ENCODE assay signal across 10 cellular contexts in genomic region chr1:226425431-226426031, GRCh38.
A peak's percentile ranks its signal among the peaks of the same experiment; 100 is the strongest.
DNase-seq lines count a peak whose midpoint lies in the region; ATAC-seq lines count a peak whose summit lies in the region.
"Had no signal": no experiment of that assay in that cellular context is flagged by ENCODE, and none has a peak within 500 bp of the region (broad histone marks: within the 10 kb centered on the region; RNA-seq: fewer than 3 reads in every experiment).

No MANE protein-coding gene starts in this region.

- no peak for DNase-seq in activated CD4-positive, CD25-positive, alpha-beta regulatory T cell treated with anti-CD3 and anti-CD28 coated beads, Interleukin-2, amount 50 U/mL, for 72 hours
- no peak for DNase-seq in T-helper 2 cell treated with Interferon-gamma antibody and Interleukin-4, amounts not matched to agents 5 μg/mL and 100 μg/mL, for 36 hours (ENCODE audit: low spot score)
- peak; percentile 48 for DNase-seq in activated naive CD8-positive, alpha-beta T cell treated with anti-CD3 and anti-CD28 coated beads, Interleukin-2, amount 50 U/mL, for 24 hours
- peak; percentile 4 for DNase-seq in stimulated activated naive CD4-positive, alpha-beta T cell treated with Interleukin-2 at 50 U/mL for 16 hours (lab: John Stamatoyannopoulos, UW)
- no peak for DNase-seq in globus pallidus (ENCODE audit: low spot score)
- DNase-seq: NCI-H446 treated with DMSO at 0.1 percent for 48 hours had no signal

- H3K27me3 Mint-ChIP-seq in T-helper 2 cell treated with Interferon-gamma antibody and Interleukin-4, amounts not matched to agents 5 μg/mL and 100 μg/mL, for 36 hours (ENCODE audit: low read depth): peaks cover 7% of the 10 kb centered on the region
- no peaks in the 10 kb centered on the region for H3K27me3 Mint-ChIP-seq in activated naive CD8-positive, alpha-beta T cell treated with anti-CD3 and anti-CD28 coated beads, Interleukin-2, amount 50 U/mL, for 24 hours

- peak; percentile 56 to 64 for ATAC-seq in activated CD4-positive, CD25-positive, alpha-beta regulatory T cell treated with anti-CD3 and anti-CD28 coated beads, Interleukin-2, amount 50 U/mL, for 24 hours
- ATAC-seq in activated naive CD8-positive, alpha-beta T cell treated with anti-CD3 and anti-CD28 coated beads, Interleukin-2, amount 50 U/mL, for 24 hours: peak; percentile 47
- no peak for ATAC-seq in GM18909 (IDR thresholded peaks at IDR 0.05; ENCODE audit: poor library complexity, unreplicated experiment)
- ATAC-seq in GM18870 (IDR thresholded peaks at IDR 0.05; ENCODE audit: unreplicated experiment): no peak

- H3K4me3 Mint-ChIP-seq in T-helper 2 cell treated with Interferon-gamma antibody and Interleukin-4, amounts not matched to agents 5 μg/mL and 100 μg/mL, for 36 hours: peak overlapping the region; percentile 85
- H3K4me3 Mint-ChIP-seq in activated naive CD8-positive, alpha-beta T cell treated with anti-CD3 and anti-CD28 coated beads, Interleukin-2, amount 50 U/mL, for 24 hours: peak overlapping the region; percentile 76
- H3K4me3 Mint-ChIP-seq: neural crest cell had no signal

- no peaks in the 10 kb centered on the region for H3K9me3 Mint-ChIP-seq in T-helper 2 cell treated with Interferon-gamma antibody and Interleukin-4, amounts not matched to agents 5 μg/mL and 100 μg/mL, for 36 hours
- H3K9me3 Mint-ChIP-seq in activated naive CD8-positive, alpha-beta T cell treated with anti-CD3 and anti-CD28 coated beads, Interleukin-2, amount 50 U/mL, for 24 hours: no peaks in the 10 kb centered on the region
- H3K9me3 Mint-ChIP-seq: neural crest cell had no signal

- H3K36me3 Mint-ChIP-seq in T-helper 2 cell treated with Interferon-gamma antibody and Interleukin-4, amounts not matched to agents 5 μg/mL and 100 μg/mL, for 36 hours (ENCODE audit: low read depth): no peaks in the 10 kb centered on the region
- H3K36me3 Mint-ChIP-seq in activated naive CD8-positive, alpha-beta T cell treated with anti-CD3 and anti-CD28 coated beads, Interleukin-2, amount 50 U/mL, for 24 hours (ENCODE audit: low read depth): no peaks in the 10 kb centered on the region

- H3K27ac Mint-ChIP-seq in T-helper 2 cell treated with Interferon-gamma antibody and Interleukin-4, amounts not matched to agents 5 μg/mL and 100 μg/mL, for 36 hours: peak overlapping the region; percentile 83
- peak overlapping the region; percentile 76 for H3K27ac Mint-ChIP-seq in activated naive CD8-positive, alpha-beta T cell treated with anti-CD3 and anti-CD28 coated beads, Interleukin-2, amount 50 U/mL, for 24 hours

- peaks cover 10% of the 10 kb centered on the region for H3K4me1 Mint-ChIP-seq in T-helper 2 cell treated with Interferon-gamma antibody and Interleukin-4, amounts not matched to agents 5 μg/mL and 100 μg/mL, for 36 hours (ENCODE audit: low read depth)
- peaks cover 17% of the 10 kb centered on the region for H3K4me1 Mint-ChIP-seq in activated naive CD8-positive, alpha-beta T cell treated with anti-CD3 and anti-CD28 coated beads, Interleukin-2, amount 50 U/mL, for 24 hours

Comparison
In these comparisons a context has a peak if more than half of its experiments do, and no peak if none do; other contexts are left out.
1. ATAC-seq: peak in activated CD4-positive, CD25-positive, alpha-beta regulatory T cell treated with anti-CD3 and anti-CD28 coated beads, Interleukin-2, amount 50 U/mL, for 24 hours (2 of 2) and activated naive CD8-positive, alpha-beta T cell treated with anti-CD3 and anti-CD28 coated beads, Interleukin-2, amount 50 U/mL, for 24 hours (single experiment); none in GM18909 (single experiment) and GM18870 (single experiment).
2. DNase-seq: peak in activated naive CD8-positive, alpha-beta T cell treated with anti-CD3 and anti-CD28 coated beads, Interleukin-2, amount 50 U/mL, for 24 hours (single experiment) and stimulated activated naive CD4-positive, alpha-beta T cell treated with Interleukin-2 at 50 U/mL for 16 hours (single experiment); none in activated CD4-positive, CD25-positive, alpha-beta regulatory T cell treated with anti-CD3 and anti-CD28 coated beads, Interleukin-2, amount 50 U/mL, for 72 hours (single experiment), T-helper 2 cell treated with Interferon-gamma antibody and Interleukin-4, amounts not matched to agents 5 μg/mL and 100 μg/mL, for 36 hours (single experiment) and globus pallidus (single experiment).